Comparison of ENCODE assay signal across 26 cellular contexts in genomic region chr3:37913531-37913930, GRCh38.
"Had no signal": no experiment of that assay in that cellular context is flagged by ENCODE, and none has a peak within 500 bp of the region (broad histone marks: within the 10 kb centered on the region; RNA-seq: fewer than 3 reads in every experiment).

No MANE protein-coding gene starts in this region.

- H3K27me3 ChIP-seq: hepatocyte, neural progenitor cell, ovary, stomach, testis, thyroid gland, transverse colon, upper lobe of left lung had no signal

- H3K9me3 ChIP-seq: left ventricle myocardium inferior, ovary, prostate gland, stomach, testis, thyroid gland, transverse colon, upper lobe of left lung had no signal

- H3K27ac ChIP-seq: hepatocyte, left ventricle myocardium inferior, neural progenitor cell, ovary, prostate gland, skin epidermis, stomach, testis, thyroid gland, transverse colon had no signal

- ATAC-seq: natural killer cell; right cardiac atrium; sciatic nerve; stimulated activated naive B cell treated with anti-CD40 and anti-IgM and Interleukin-4, amounts not matched to agents 10 μg/mL and 1 μg/mL and 100 μg/mL, for 72 hours; stimulated activated naive CD8-positive, alpha-beta T cell treated with anti-CD3 and anti-CD28 coated beads, Interleukin-15, Interleukin-2, amounts not matched to agents 100 U/mL and 50 U/mL, for 24 hours had no signal

- H3K4me1 ChIP-seq: prostate gland, thyroid gland had no signal

- H3K4me3 ChIP-seq: hepatocyte, left ventricle myocardium inferior, lung, neural progenitor cell, ovary, prostate gland, skin epidermis, stomach, testis, thyroid gland, transverse colon, upper lobe of left lung had no signal

- DNase-seq: islet precursor cell; left ventricle myocardium inferior; mesendoderm; naive B cell; natural killer cell; nephron progenitor cell; ovary; retina; right cardiac atrium; stimulated activated CD4-positive, alpha-beta T cell treated with anti-CD3 and anti-CD28 coated beads, Interleukin-12 subunit alpha, Interleukin-12 subunit beta, amount 100 ng/mL, for 4 hours; stimulated activated CD4-positive, alpha-beta T cell treated with anti-CD3 and anti-CD28 coated beads, Interleukin-15, amount 100 ng/mL, for 24 hours; stimulated activated CD4-positive, alpha-beta T cell treated with anti-CD3 and anti-CD28 coated beads, Interleukin-2, amount 100 ng/mL, for 24 hours; stimulated activated CD4-positive, alpha-beta T cell treated with anti-CD3 and anti-CD28 coated beads, Interleukin-4, amount 100 ng/mL, for 1 hour; stimulated activated naive B cell treated with anti-CD40 and anti-IgM and Interleukin-4, amounts not matched to agents 10 μg/mL and 1 μg/mL and 100 μg/mL, for 72 hours; stimulated activated naive CD8-positive, alpha-beta T cell treated with anti-CD3 and anti-CD28 coated beads, Interleukin-15, Interleukin-2, amounts not matched to agents 100 U/mL and 50 U/mL, for 24 hours; stomach; testis; thyroid gland; transverse colon; upper lobe of left lung had no signal

- H3K36me3 ChIP-seq: left ventricle myocardium inferior, neural progenitor cell, ovary, prostate gland, stomach, thyroid gland, transverse colon, upper lobe of left lung had no signal
